In the genomic region with DNA sequence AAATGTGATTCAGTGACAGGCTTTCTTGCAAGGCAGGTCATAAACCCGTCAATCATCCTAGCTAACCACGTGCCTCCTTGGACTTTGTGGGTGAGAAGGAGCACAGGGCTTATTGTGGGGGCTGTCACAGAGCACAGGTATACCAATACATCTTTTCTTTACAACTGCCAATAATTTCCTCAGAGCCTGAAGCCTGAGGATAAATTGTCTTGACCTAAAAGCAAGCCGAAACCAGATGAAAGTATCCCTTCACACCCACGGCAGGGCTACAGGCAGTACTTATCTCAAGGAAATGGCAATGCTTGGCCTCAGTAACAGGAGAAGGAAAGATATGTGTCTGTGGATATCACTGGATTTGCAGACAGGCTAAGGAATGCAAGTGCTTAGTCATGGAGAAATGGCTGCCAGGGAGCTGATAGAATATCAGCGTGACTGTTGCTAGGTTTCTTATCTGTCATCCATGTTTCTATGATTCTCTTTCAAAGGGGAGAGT, we compare ENCODE assay signal across 9 cellular contexts.
DNase-seq lines count a peak whose midpoint lies in the region; ATAC-seq and TF ChIP-seq lines count a peak whose summit lies in the region.
"Had no signal": no experiment of that assay in that cellular context is flagged by ENCODE, and none has a peak within 500 bp of the region (broad histone marks: within the 10 kb centered on the region; RNA-seq: fewer than 3 reads in every experiment).

No MANE protein-coding gene starts in this region.

- ATAC-seq in HG02642 (IDR thresholded peaks at IDR 0.05; ENCODE audit: poor library complexity, unreplicated experiment) (no peak), natural killer cell (no peak), HG02981 (IDR thresholded peaks at IDR 0.05; ENCODE audit: unreplicated experiment) (no peak)

- in situ Hi-C loops in astrocyte of the cerebellum (cut with HindIII; ENCODE audit: low sequenced_read_pairs): no loop called here

- intact Hi-C loops in natural killer cell (cut with micrococcal nuclease): no loop called here

- no peak overlapping the region for H3K27ac Mint-ChIP-seq in natural killer cell

- peaks cover 0 to 8% of the 10 kb centered on the region in 2 donors for H3K27me3 Mint-ChIP-seq in natural killer cell (ENCODE audit: low read depth in 2 of 2)

- peaks cover 6 to 9% of the 10 kb centered on the region in 2 donors for H3K4me1 Mint-ChIP-seq in natural killer cell

- DNase-seq in HT1080 (ENCODE audit: low read depth) (peak; percentile 42), astrocyte of the cerebellum (ENCODE audit: low read depth) (peak; percentile 62), iPS-NIHi11 (ENCODE audit: low spot score) (peak; percentile 33), NCI-H510A (lab: John Stamatoyannopoulos, UW) (no peak), natural killer cell (no peak)
- DNase-seq: stimulated activated CD4-positive, alpha-beta T cell treated with anti-CD3 and anti-CD28 coated beads, Interleukin-2, amount 100 ng/mL, for 24 hours had no signal

- TF ChIP-seq CTCF in astrocyte of the cerebellum (IDR thresholded peaks at IDR 0.05; ENCODE audit: low read depth, low read length, missing control alignments) (no peak), natural killer cell (IDR thresholded peaks at IDR 0.05) (no peak)

- no peaks in the 10 kb centered on the region for H3K9me3 Mint-ChIP-seq in natural killer cell

- H3K4me3 Mint-ChIP-seq in natural killer cell: no peak overlapping the region

- H3K4me3 ChIP-seq in astrocyte of the cerebellum (ENCODE audit: low read depth, low read length): no peak overlapping the region

- no peaks in the 10 kb centered on the region for H3K36me3 Mint-ChIP-seq in natural killer cell

- H3K27ac ChIP-seq in temporal lobe (ENCODE audit: low read depth, low read length): peak overlapping the region; percentile 41

Comparison
In these comparisons a context has a peak if more than half of its experiments do, and no peak if none do; other contexts are left out.
1. DNase-seq: peak in HT1080 (single experiment), astrocyte of the cerebellum (single experiment) and iPS-NIHi11 (single experiment); none in NCI-H510A (single experiment) and natural killer cell (single experiment).